14 cellular contexts compared by ENCODE assay signal in genomic region chr6:113560908-113561307, GRCh38.
DNase-seq lines count a peak whose midpoint lies in the region; ATAC-seq and TF ChIP-seq lines count a peak whose summit lies in the region.
"Had no signal": no experiment of that assay in that cellular context is flagged by ENCODE, and none has a peak within 500 bp of the region (broad histone marks: within the 10 kb centered on the region; RNA-seq: fewer than 3 reads in every experiment).

No MANE protein-coding gene starts in this region.

- DNase-seq in A172 (ENCODE audit: low spot score) (peak; percentile 76), HFF-Myc (ENCODE audit: extremely low read depth, low read depth) (peak; percentile 15), amniotic epithelial cell (ENCODE audit: low read depth) (peak; percentile 51), foreskin fibroblast (peak; percentile 68 to 81), SKM-1 (lab: John Stamatoyannopoulos, UW; ENCODE audit: unreplicated experiment) (no peak), NCI-H1092 (lab: John Stamatoyannopoulos, UW) (no peak), DMS79 treated with DMSO at 0.1 percent for 48 hours (lab: John Stamatoyannopoulos, UW) (no peak)
- DNase-seq: activated CD4-positive, alpha-beta T cell treated with anti-CD3 and anti-CD28 coated beads, Interleukin-2, amount 10 ng/mL, durations not matched to agents 7 days and 5 days; DND-41; kidney; naive thymus-derived CD4-positive, alpha-beta T cell; NCI-H187 treated with DMSO at 0.1 percent for 48 hours had no signal

- TF ChIP-seq CTCF in HFF-Myc (IDR thresholded peaks at IDR 0.05; ENCODE audit: low read depth, low read length, missing control alignments) (no peak), foreskin fibroblast (IDR thresholded peaks at IDR 0.05; ENCODE audit: low read depth, low read length) (no peak)

- no peak overlapping the region for H3K4me3 ChIP-seq in HFF-Myc (replicated peaks; ENCODE audit: low read depth, low read length)
- no peak overlapping the region for H3K4me3 ChIP-seq in foreskin fibroblast (ENCODE audit: low read depth in 1 of 2, low read length in 2 of 2)
- H3K4me3 ChIP-seq: tibial nerve had no signal

- ATAC-seq in GM19467 (IDR thresholded peaks at IDR 0.05; ENCODE audit: unreplicated experiment), result no peak
- ATAC-seq: naive thymus-derived CD4-positive, alpha-beta T cell had no signal

Comparison
In these comparisons a context has a peak if more than half of its experiments do, and no peak if none do; other contexts are left out.
1. DNase-seq: peak in A172 (single experiment), HFF-Myc (single experiment), amniotic epithelial cell (single experiment) and foreskin fibroblast (2 of 2); none in SKM-1 (single experiment), NCI-H1092 (single experiment) and DMS79 treated with DMSO at 0.1 percent for 48 hours (single experiment).